In genomic region chr1:173050865-173051264, GRCh38 we compare ENCODE assay signal across 14 cellular contexts. TPM values are rescaled to one million over a fixed set of nuclear protein-coding genes. Genes with fewer than 3 reads are reported as not detected.
DNase-seq lines count a peak whose midpoint lies in the region; ATAC-seq, FAIRE-seq and TF ChIP-seq lines count a peak whose summit lies in the region.
"Had no signal": no experiment of that assay in that cellular context is flagged by ENCODE, and none has a peak within 500 bp of the region (broad histone marks: within the 10 kb centered on the region; RNA-seq: fewer than 3 reads in every experiment).

TNFSF18 (minus strand) TSS chr1:173050941; CDS start chr1:173050896, 45 bp downstream.

- H3K27ac ChIP-seq in lower lobe of right lung = no peak within 1 kb of the TSS
- H3K27ac ChIP-seq: BLaER1 had no signal

- ATAC-seq in lower lobe of right lung (peak; percentile 54 to 65), HG03460 (IDR thresholded peaks at IDR 0.05; ENCODE audit: unreplicated experiment) (no peak)

- intact Hi-C loops in lower lobe of right lung (cut with DNase I) = no loop called here

- in situ Hi-C loops in endometrial microvascular endothelial cells (cut with HindIII; ENCODE audit: inconsistent ontology term, low pct_unique_long_range_greater_than_20kb, low sequenced_read_pairs) = no loop called here
- in situ Hi-C loops in KBM-7 (cut with MboI; ENCODE audit: low pct_unique_long_range_greater_than_20kb, low sequenced_read_pairs) = no loop called here

- H3K27me3 ChIP-seq in lower lobe of right lung (ENCODE audit: low read depth) = no peaks in the 10 kb centered on the region
- H3K27me3 ChIP-seq: BLaER1 had no signal

- no peak for FAIRE-seq in HTR-8/SVneo (lab: Jason Lieb, UNC)
- FAIRE-seq: small intestine had no signal

- no peaks in the 10 kb centered on the region for H3K9me3 ChIP-seq in lower lobe of right lung
- H3K9me3 ChIP-seq: BLaER1 had no signal

- no peak within 1 kb of the TSS for H3K4me3 ChIP-seq in lower lobe of right lung
- H3K4me3 ChIP-seq: BLaER1 had no signal

- peak; percentile 67 for DNase-seq in CD1c-positive myeloid dendritic cell (ENCODE audit: extremely low spot score)
- peak; percentile 5 for DNase-seq in LoVo (ENCODE audit: low spot score)
- DNase-seq in lower lobe of right lung = no peak
- no peak for DNase-seq in T-helper 1 cell
- DNase-seq in KBM-7 = no peak
- no peak for DNase-seq in HTR-8/SVneo (ENCODE audit: insufficient read length, low spot score)
- DNase-seq: cerebellar nuclear complex; KG1; NCI-H524 treated with DMSO at 0.1 percent for 48 hours; small intestine; stimulated activated CD8-positive, alpha-beta memory T cell treated with anti-CD3 and anti-CD28 coated beads, Interleukin-4, amount 100 ng/mL, for 48 hours had no signal

- no peaks in the 10 kb centered on the region for H3K36me3 ChIP-seq in lower lobe of right lung
- H3K36me3 ChIP-seq: BLaER1 had no signal

- peaks cover 30% of the 10 kb centered on the region for H3K4me1 ChIP-seq in lower lobe of right lung
- H3K4me1 ChIP-seq: BLaER1 had no signal

- no peak for TF ChIP-seq CTCF in lower lobe of right lung (IDR thresholded peaks at IDR 0.05)

RNA-seq across cellular contexts. Expression of gene TNFSF18, which starts in this region (rescaled TPM):
- total RNA-seq in endometrial microvascular endothelial cells (ENCODE audit: inconsistent ontology term) = 172 TPM
- total RNA-seq in lower lobe of right lung = 0.24 TPM

Comparison
In these comparisons a context has a peak if more than half of its experiments do, and no peak if none do; other contexts are left out.
1. RNA of gene TNFSF18 (total RNA-seq): 172 TPM in endometrial microvascular endothelial cells (single experiment); 0.24 TPM in lower lobe of right lung (single experiment); every median in the first group is over 100 times any median in the second.
2. Peak in ATAC-seq in lower lobe of right lung; RNA of the gene not detected or under 1 TPM.
3. DNase-seq: peak in CD1c-positive myeloid dendritic cell (single experiment) and LoVo (single experiment); none in lower lobe of right lung (single experiment), T-helper 1 cell (0 of 5), KBM-7 (single experiment) and HTR-8/SVneo (single experiment).